Comparison of ENCODE assay signal across 32 cellular contexts in genomic region chrX:9023293-9023692, GRCh38. TPM values are rescaled to one million over a fixed set of nuclear protein-coding genes. Genes with fewer than 3 reads are reported as not detected.
"Had no signal": no experiment of that assay in that cellular context is flagged by ENCODE, and none has a peak within 500 bp of the region (broad histone marks: within the 10 kb centered on the region; RNA-seq: fewer than 3 reads in every experiment).

No MANE protein-coding gene starts in this region.

- FAIRE-seq: K562 had no signal

- H3K4me2 ChIP-seq: SK-N-SH had no signal

- H3K9ac ChIP-seq: SK-N-SH had no signal

- H3K36me3 ChIP-seq: SJSA1 had no signal

- H3K9me3 ChIP-seq: SJSA1, SK-N-SH had no signal

- H3K27ac Mint-ChIP-seq: activated B cell treated with CpG ODN at 0.5 μM for 24 hours; activated CD4-positive, alpha-beta T cell treated with anti-CD3 and anti-CD28 coated beads, Interleukin-2, amount 10 ng/mL, durations not matched to agents 24 days and 14 days; activated naive CD4-positive, alpha-beta T cell treated with anti-CD3 and anti-CD28 coated beads, Interleukin-2, amount 10 ng/mL, durations not matched to agents 7 days and 5 days; activated naive CD8-positive, alpha-beta T cell treated with anti-CD3 and anti-CD28 coated beads, Interleukin-2, amount 10 ng/mL, durations not matched to agents 7 days and 5 days; activated T-helper 1 cell treated with anti-CD3 and anti-CD28 coated beads, Interleukin-12 subunit alpha, Interleukin-12 subunit beta, Interleukin-2, Interleukin-4 antibody, amounts not matched to agents 30 ng/mL and 10 ng/mL and 1 ng/mL, durations not matched to agents 14 hours and 24 hours and 36 hours; brain; T-helper 1 cell treated with Interleukin-12 subunit alpha and Interleukin-12 subunit beta and Interleukin-4 antibody, amounts not matched to agents 30 μg/mL and 1 μg/mL, for 36 hours; T-helper 2 cell treated with Interferon-gamma antibody and Interleukin-4, amounts not matched to agents 5 μg/mL and 100 μg/mL, for 36 hours had no signal

- H3K4me1 Mint-ChIP-seq: activated B cell treated with CpG ODN at 0.5 μM for 24 hours; activated CD4-positive, alpha-beta T cell treated with anti-CD3 and anti-CD28 coated beads, Interleukin-2, amount 10 ng/mL, durations not matched to agents 24 days and 14 days; activated naive CD4-positive, alpha-beta T cell treated with anti-CD3 and anti-CD28 coated beads, Interleukin-2, amount 10 ng/mL, durations not matched to agents 7 days and 5 days; activated naive CD8-positive, alpha-beta T cell treated with anti-CD3 and anti-CD28 coated beads, Interleukin-2, amount 10 ng/mL, durations not matched to agents 7 days and 5 days; brain had no signal

- DNase-seq: activated B cell treated with CpG ODN at 0.5 μM for 24 hours; activated CD4-positive, alpha-beta T cell treated with anti-CD3 and anti-CD28 coated beads, Interleukin-2, amount 10 ng/mL, durations not matched to agents 24 days and 14 days; activated CD4-positive, alpha-beta T cell treated with anti-CD3 and anti-CD28 coated beads, Interleukin-2, amount 50 U/mL, for 4 hours; activated CD4-positive, CD25-positive, alpha-beta regulatory T cell treated with anti-CD3 and anti-CD28 coated beads, Interleukin-2, amount 50 U/mL, for 72 hours; activated CD8-positive, alpha-beta memory T cell treated with anti-CD3 and anti-CD28 coated beads, Interleukin-2, amount 50 U/mL, for 4 hours; activated effector memory CD4-positive, alpha-beta T cell treated with Interleukin-2 at 50 U/mL for 16 hours; activated naive CD4-positive, alpha-beta T cell treated with anti-CD3 and anti-CD28 coated beads, Interleukin-2, amount 10 ng/mL, durations not matched to agents 7 days and 5 days; activated naive CD8-positive, alpha-beta T cell treated with anti-CD3 and anti-CD28 coated beads, Interleukin-2, amount 10 ng/mL, durations not matched to agents 7 days and 5 days; activated T-cell treated with anti-CD3 and anti-CD28 coated beads for 4 hours; activated T-cell treated with anti-CD3 and anti-CD28 coated beads, Interleukin-2, amount 50 U/mL, for 4 hours; central memory CD4-positive, alpha-beta T cell; IMR-90; Karpas-422; NCI-H1092 treated with DMSO at 0.1 percent for 48 hours; NCI-H1417; NCI-H187 treated with DMSO at 0.1 percent for 48 hours; NCI-H2081; NCI-H226; NCI-H446 treated with DMSO at 0.1 percent for 48 hours; NCI-H524; RPMI8226; SHP77 treated with DMSO at 0.1 percent for 48 hours; SK-N-SH had no signal

- H3K4me3 ChIP-seq: K562, SJSA1 had no signal

- H3K27me3 ChIP-seq: SJSA1 had no signal

- H3K36me3 Mint-ChIP-seq: activated naive CD4-positive, alpha-beta T cell treated with anti-CD3 and anti-CD28 coated beads, Interleukin-2, amount 10 ng/mL, durations not matched to agents 7 days and 5 days; activated naive CD8-positive, alpha-beta T cell treated with anti-CD3 and anti-CD28 coated beads, Interleukin-2, amount 10 ng/mL, durations not matched to agents 7 days and 5 days; brain had no signal

- H3K9me3 Mint-ChIP-seq: activated B cell treated with CpG ODN at 0.5 μM for 24 hours; activated CD4-positive, alpha-beta T cell treated with anti-CD3 and anti-CD28 coated beads, Interleukin-2, amount 10 ng/mL, durations not matched to agents 24 days and 14 days; activated naive CD4-positive, alpha-beta T cell treated with anti-CD3 and anti-CD28 coated beads, Interleukin-2, amount 10 ng/mL, durations not matched to agents 7 days and 5 days; activated naive CD8-positive, alpha-beta T cell treated with anti-CD3 and anti-CD28 coated beads, Interleukin-2, amount 10 ng/mL, durations not matched to agents 7 days and 5 days; activated T-cell treated with anti-CD3 and anti-CD28 coated beads, Interleukin-2, amount 50 U/mL, for 4 hours; activated T-helper 1 cell treated with anti-CD3 and anti-CD28 coated beads, Interleukin-12 subunit alpha, Interleukin-12 subunit beta, Interleukin-2, Interleukin-4 antibody, amounts not matched to agents 30 ng/mL and 10 ng/mL and 1 ng/mL, durations not matched to agents 14 hours and 24 hours and 36 hours; brain; T-helper 1 cell treated with Interleukin-12 subunit alpha and Interleukin-12 subunit beta and Interleukin-4 antibody, amounts not matched to agents 30 μg/mL and 1 μg/mL, for 36 hours; T-helper 2 cell treated with Interferon-gamma antibody and Interleukin-4, amounts not matched to agents 5 μg/mL and 100 μg/mL, for 36 hours had no signal

- ATAC-seq: activated T-cell treated with anti-CD3 and anti-CD28 coated beads, Interleukin-2, amount 50 U/mL, for 4 hours; K562; Panc1 had no signal

- H3K27ac ChIP-seq: SJSA1, VCaP had no signal

- H3K4me1 ChIP-seq: SJSA1 had no signal

- H3K27me3 Mint-ChIP-seq: activated B cell treated with CpG ODN at 0.5 μM for 24 hours; activated CD4-positive, alpha-beta T cell treated with anti-CD3 and anti-CD28 coated beads, Interleukin-2, amount 10 ng/mL, durations not matched to agents 24 days and 14 days; activated naive CD4-positive, alpha-beta T cell treated with anti-CD3 and anti-CD28 coated beads, Interleukin-2, amount 10 ng/mL, durations not matched to agents 7 days and 5 days; activated naive CD8-positive, alpha-beta T cell treated with anti-CD3 and anti-CD28 coated beads, Interleukin-2, amount 10 ng/mL, durations not matched to agents 7 days and 5 days had no signal

- H3K4me3 Mint-ChIP-seq: activated B cell treated with CpG ODN at 0.5 μM for 24 hours; activated CD4-positive, alpha-beta T cell treated with anti-CD3 and anti-CD28 coated beads, Interleukin-2, amount 10 ng/mL, durations not matched to agents 24 days and 14 days; activated naive CD4-positive, alpha-beta T cell treated with anti-CD3 and anti-CD28 coated beads, Interleukin-2, amount 10 ng/mL, durations not matched to agents 7 days and 5 days; activated naive CD8-positive, alpha-beta T cell treated with anti-CD3 and anti-CD28 coated beads, Interleukin-2, amount 10 ng/mL, durations not matched to agents 7 days and 5 days; activated T-cell treated with anti-CD3 and anti-CD28 coated beads, Interleukin-2, amount 50 U/mL, for 4 hours; activated T-helper 1 cell treated with anti-CD3 and anti-CD28 coated beads, Interleukin-12 subunit alpha, Interleukin-12 subunit beta, Interleukin-2, Interleukin-4 antibody, amounts not matched to agents 30 ng/mL and 10 ng/mL and 1 ng/mL, durations not matched to agents 14 hours and 24 hours and 36 hours; brain; T-helper 1 cell treated with Interleukin-12 subunit alpha and Interleukin-12 subunit beta and Interleukin-4 antibody, amounts not matched to agents 30 μg/mL and 1 μg/mL, for 36 hours; T-helper 2 cell treated with Interferon-gamma antibody and Interleukin-4, amounts not matched to agents 5 μg/mL and 100 μg/mL, for 36 hours had no signal

RNA-seq across cellular contexts. Expression of gene FAM9B, which starts 10.6 kb away (rescaled TPM):
- total RNA-seq: activated B cell treated with CpG ODN at 0.5 μM for 24 hours; activated CD4-positive, alpha-beta T cell treated with anti-CD3 and anti-CD28 coated beads, Interleukin-2, amount 10 ng/mL, durations not matched to agents 24 days and 14 days; activated naive CD8-positive, alpha-beta T cell treated with anti-CD3 and anti-CD28 coated beads, Interleukin-2, amount 10 ng/mL, durations not matched to agents 7 days and 5 days; activated T-cell treated with anti-CD3 and anti-CD28 coated beads, Interleukin-2, amount 50 U/mL, for 4 hours; activated T-helper 1 cell treated with anti-CD3 and anti-CD28 coated beads, Interleukin-12 subunit alpha, Interleukin-12 subunit beta, Interleukin-2, Interleukin-4 antibody, amounts not matched to agents 30 ng/mL and 10 ng/mL and 1 ng/mL, durations not matched to agents 14 hours and 24 hours and 36 hours; cerebellum; IMR-90; SJSA1 had no signal
